Comparison of ENCODE assay signal across 21 cellular contexts in the genomic region with DNA sequence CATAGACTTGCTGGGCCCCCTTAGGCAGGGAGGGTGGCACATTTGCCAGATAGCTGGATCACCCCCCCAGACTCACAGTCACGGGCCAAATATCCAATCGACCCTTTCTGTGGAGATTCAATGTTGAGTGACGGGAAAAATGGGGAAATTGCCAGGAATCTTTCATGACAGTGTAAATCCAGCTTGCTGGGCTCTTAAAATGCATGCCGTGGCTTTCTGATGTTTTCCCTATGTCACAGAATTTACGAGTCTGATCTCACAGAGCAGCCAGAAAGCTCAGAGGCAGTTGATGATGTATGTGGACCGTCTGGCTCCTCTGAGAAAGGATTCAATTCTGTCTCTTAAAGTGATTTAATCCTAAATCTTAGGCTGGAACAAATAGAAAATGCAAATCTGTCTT.
"Had no signal": no experiment of that assay in that cellular context is flagged by ENCODE, and none has a peak within 500 bp of the region (broad histone marks: within the 10 kb centered on the region; RNA-seq: fewer than 3 reads in every experiment).

No MANE protein-coding gene starts in this region.

- H3K4me1 ChIP-seq: ascending aorta, breast epithelium, lower lobe of right lung had no signal

- H3K9me3 Mint-ChIP-seq: activated naive CD4-positive, alpha-beta T cell treated with anti-CD3 and anti-CD28 coated beads, Interleukin-2, amount 50 U/mL, for 24 hours; mesothelial cell of epicardium; nephron progenitor cell; stimulated activated naive B cell treated with anti-CD40 and anti-IgM and Interleukin-4, amounts not matched to agents 10 μg/mL and 1 μg/mL and 100 μg/mL, for 72 hours; T-helper 1 cell treated with Interleukin-12 subunit alpha and Interleukin-12 subunit beta and Interleukin-4 antibody, amounts not matched to agents 30 μg/mL and 1 μg/mL, for 36 hours had no signal

- H3K27me3 ChIP-seq: ascending aorta, breast epithelium had no signal

- H3K27ac Mint-ChIP-seq: activated naive CD4-positive, alpha-beta T cell treated with anti-CD3 and anti-CD28 coated beads, Interleukin-2, amount 50 U/mL, for 24 hours; mesothelial cell of epicardium; nephron progenitor cell; stimulated activated naive B cell treated with anti-CD40 and anti-IgM and Interleukin-4, amounts not matched to agents 10 μg/mL and 1 μg/mL and 100 μg/mL, for 72 hours; T-helper 1 cell treated with Interleukin-12 subunit alpha and Interleukin-12 subunit beta and Interleukin-4 antibody, amounts not matched to agents 30 μg/mL and 1 μg/mL, for 36 hours had no signal

- H3K36me3 Mint-ChIP-seq: activated naive CD4-positive, alpha-beta T cell treated with anti-CD3 and anti-CD28 coated beads, Interleukin-2, amount 50 U/mL, for 24 hours; mesothelial cell of epicardium; stimulated activated naive B cell treated with anti-CD40 and anti-IgM and Interleukin-4, amounts not matched to agents 10 μg/mL and 1 μg/mL and 100 μg/mL, for 72 hours had no signal

- H3K4me3 ChIP-seq: ascending aorta, breast epithelium, lower lobe of right lung, thoracic aorta had no signal

- ATAC-seq: left colon; lower lobe of right lung; stimulated activated naive B cell treated with anti-CD40 and anti-IgM and Interleukin-4, amounts not matched to agents 10 μg/mL and 1 μg/mL and 100 μg/mL, for 72 hours had no signal

- H3K4me1 Mint-ChIP-seq: activated naive CD4-positive, alpha-beta T cell treated with anti-CD3 and anti-CD28 coated beads, Interleukin-2, amount 50 U/mL, for 24 hours; stimulated activated naive B cell treated with anti-CD40 and anti-IgM and Interleukin-4, amounts not matched to agents 10 μg/mL and 1 μg/mL and 100 μg/mL, for 72 hours had no signal

- H3K27ac ChIP-seq: ascending aorta, breast epithelium, thoracic aorta had no signal

- H3K4me3 Mint-ChIP-seq: activated naive CD4-positive, alpha-beta T cell treated with anti-CD3 and anti-CD28 coated beads, Interleukin-2, amount 50 U/mL, for 24 hours; mesothelial cell of epicardium; nephron progenitor cell; stimulated activated naive B cell treated with anti-CD40 and anti-IgM and Interleukin-4, amounts not matched to agents 10 μg/mL and 1 μg/mL and 100 μg/mL, for 72 hours; T-helper 1 cell treated with Interleukin-12 subunit alpha and Interleukin-12 subunit beta and Interleukin-4 antibody, amounts not matched to agents 30 μg/mL and 1 μg/mL, for 36 hours had no signal

- H3K36me3 ChIP-seq: ascending aorta, breast epithelium, lower lobe of right lung, thoracic aorta had no signal

- H3K9me3 ChIP-seq: ascending aorta, breast epithelium, lower lobe of right lung, thoracic aorta had no signal

- DNase-seq: activated CD4-positive, alpha-beta T cell treated with anti-CD3 and anti-CD28 coated beads for 1 hour; activated CD4-positive, alpha-beta T cell treated with anti-CD3 and anti-CD28 coated beads, Interleukin-2, amount 50 U/mL, for 4 hours; activated gamma-delta T cell; cortex of kidney; effector CD4-positive, alpha-beta T cell; foreskin melanocyte; glutamatergic neuron; hypothalamus; islet precursor cell; left colon; lower lobe of right lung; nephron progenitor cell; occipital lobe; retina; stimulated activated naive B cell treated with anti-CD40 and anti-IgM and Interleukin-4, amounts not matched to agents 10 μg/mL and 1 μg/mL and 100 μg/mL, for 72 hours had no signal
